1 cellular context compared by ENCODE assay signal in genomic region chr22:36930041-36930935, GRCh38.
TF ChIP-seq lines count a peak whose summit lies in the region.

No MANE protein-coding gene starts in this region.

TF ChIP-seq in H1, 55 proteins besides CTCF, POLR2A, EP300 and RAD21:
- TF ChIP-seq POLR2AphosphoS5 (IDR thresholded peaks at IDR 0.05; ENCODE audit: low read depth, low read length) (no peak), SP1 (IDR thresholded peaks at IDR 0.05; ENCODE audit: low read depth, low read length) (no peak), YY1 (IDR thresholded peaks at IDR 0.05; ENCODE audit: low read depth, low read length) (no peak), BCL11A (IDR thresholded peaks at IDR 0.05; ENCODE audit: low read depth in 2 of 2, low read length in 2 of 2) (no peak), CBX5 (IDR thresholded peaks at IDR 0.05; ENCODE audit: low read depth, low read length) (no peak), JUND (IDR thresholded peaks at IDR 0.05; ENCODE audit: low read length) (no peak), TBP (IDR thresholded peaks at IDR 0.05; ENCODE audit: low read depth, low read length) (no peak), RNF2 (IDR thresholded peaks at IDR 0.05; ENCODE audit: borderline replicate concordance, low read depth, low read length, missing control alignments, poor library complexity, severe bottlenecking) (no peak)
